ENCODE assay signal across 1 cellular context in the genomic region with DNA sequence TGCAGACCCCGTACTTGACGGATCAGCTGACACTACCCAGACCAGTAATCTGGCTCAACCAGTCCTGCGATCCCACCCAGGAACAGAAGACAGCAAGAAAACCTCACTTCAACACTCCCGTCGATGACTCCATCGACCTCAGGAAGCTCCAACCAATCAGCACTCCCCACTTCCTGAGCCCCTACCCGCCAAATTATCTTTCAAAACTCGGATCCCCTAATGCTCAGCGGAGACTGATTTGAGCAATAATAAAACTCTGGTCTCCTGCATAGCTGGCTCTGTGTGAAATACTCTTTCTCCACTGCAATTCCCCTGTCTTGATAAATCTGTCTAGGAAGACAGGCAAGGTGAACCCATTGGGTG.
TF ChIP-seq lines count a peak whose summit lies in the region.

No MANE protein-coding gene starts in this region.

TF ChIP-seq in HepG2, 621 proteins besides CTCF, POLR2A, EP300 and RAD21:
- TF ChIP-seq ZBTB33 (CRISPR knock-in tag; IDR thresholded peaks at IDR 0.05) (0 out of 2 replicates have a peak, but pooled peaks have one; percentile 43), ZBTB38 (CRISPR knock-in tag; IDR thresholded peaks at IDR 0.05) (peak; percentile 80), FOSL2 (CRISPR knock-in tag; IDR thresholded peaks at IDR 0.05) (peak; percentile 2; the same call in 1 of the 2 replicates), ZNF451 (CRISPR knock-in tag; IDR thresholded peaks at IDR 0.05) (peak; percentile 3; the same call in 1 of the 2 replicates), TAF1 (CRISPR knock-in tag; IDR thresholded peaks at IDR 0.05) (no peak)
